18 cellular contexts compared by ENCODE assay signal in the genomic region with DNA sequence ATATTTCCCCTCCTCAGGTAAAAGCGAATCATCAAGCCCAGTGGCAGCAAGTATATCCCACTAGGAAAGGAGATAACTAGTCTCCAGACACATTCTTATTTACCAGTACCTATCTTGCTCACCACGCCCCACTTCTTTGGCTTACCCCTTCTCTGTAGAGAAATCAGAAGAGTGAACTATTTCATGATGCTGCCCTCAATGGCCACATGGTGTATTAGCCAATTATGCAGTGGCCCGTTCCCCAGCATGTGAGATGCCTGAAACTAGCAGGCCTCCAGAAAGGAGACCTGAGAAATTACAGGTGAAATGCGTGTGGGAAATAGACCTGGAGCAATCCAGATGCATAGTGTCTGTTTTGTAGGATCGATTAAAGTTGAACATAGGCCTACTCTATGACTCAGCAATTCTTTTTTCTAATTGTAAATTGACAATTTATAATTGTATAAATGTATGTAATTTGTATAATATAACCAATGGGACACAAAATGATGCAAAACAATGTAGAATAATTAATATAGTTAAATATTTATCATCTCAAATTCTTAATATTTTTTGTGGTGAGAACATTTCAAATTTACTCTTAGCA.
DNase-seq lines count a peak whose midpoint lies in the region; ATAC-seq, FAIRE-seq and TF ChIP-seq lines count a peak whose summit lies in the region.
"Had no signal": no experiment of that assay in that cellular context is flagged by ENCODE, and none has a peak within 500 bp of the region (broad histone marks: within the 10 kb centered on the region; RNA-seq: fewer than 3 reads in every experiment).

No MANE protein-coding gene starts in this region.

- no peak overlapping the region for H2BK120ac ChIP-seq in IMR-90 (ENCODE audit: low read depth, low read length)

- no peaks in the 10 kb centered on the region for H3K27me3 Mint-ChIP-seq in stimulated activated naive B cell treated with anti-CD40 and anti-IgM and Interleukin-4, amounts not matched to agents 10 μg/mL and 1 μg/mL and 100 μg/mL, for 72 hours
- H3K27me3 Mint-ChIP-seq: CD4-positive, alpha-beta T cell had no signal

- H3K14ac ChIP-seq in IMR-90 (replicated peaks; ENCODE audit: low read depth, low read length) = no peak overlapping the region

- no peaks in the 10 kb centered on the region for H3K9me3 ChIP-seq in A549
- no peaks in the 10 kb centered on the region for H3K9me3 ChIP-seq in IMR-90 (ENCODE audit: control insufficient read depth, insufficient read depth, low read length)

- H3K18ac ChIP-seq in IMR-90 (ENCODE audit: low read depth, low read length) = no peak overlapping the region

- no peak overlapping the region for H3K4me3 Mint-ChIP-seq in stimulated activated naive B cell treated with anti-CD40 and anti-IgM and Interleukin-4, amounts not matched to agents 10 μg/mL and 1 μg/mL and 100 μg/mL, for 72 hours
- H3K4me3 Mint-ChIP-seq: B cell; CD4-positive, alpha-beta T cell had no signal

- TF ChIP-seq CTCF in A549 (IDR thresholded peaks at IDR 0.05) (no peak), IMR-90 (conservative IDR thresholded peaks at IDR 0.05; ENCODE audit: low read depth, low read length) (no peak)

- H3K4me3 ChIP-seq in A549 (no peak overlapping the region), IMR-90 (ENCODE audit: insufficient read depth, low read depth, low read length) (no peak overlapping the region)

- H3K27ac Mint-ChIP-seq in stimulated activated naive B cell treated with anti-CD40 and anti-IgM and Interleukin-4, amounts not matched to agents 10 μg/mL and 1 μg/mL and 100 μg/mL, for 72 hours = peak overlapping the region; percentile 10
- H3K27ac Mint-ChIP-seq: B cell; CD4-positive, alpha-beta T cell had no signal

- H3K9me3 Mint-ChIP-seq in stimulated activated naive B cell treated with anti-CD40 and anti-IgM and Interleukin-4, amounts not matched to agents 10 μg/mL and 1 μg/mL and 100 μg/mL, for 72 hours = no peaks in the 10 kb centered on the region
- H3K9me3 Mint-ChIP-seq: CD4-positive, alpha-beta T cell had no signal

- dilution Hi-C loops in IMR-90 (cut with HindIII; ENCODE audit: low sequenced_read_pairs, unreplicated experiment) = no loop called here

- CTCF ChIA-PET in A549 (lab: Yijun Ruan, JAX) = no interaction called here
- CTCF ChIA-PET in IMR-90 (lab: Yijun Ruan, JAX) = no interaction called here

- H2BK5ac ChIP-seq in IMR-90 (ENCODE audit: low read depth, low read length, poor library complexity, severe bottlenecking) = no peak overlapping the region

- H3K23ac ChIP-seq in IMR-90 (ENCODE audit: low read depth, low read length) = no peak overlapping the region

- no peak overlapping the region for H2AFZ ChIP-seq in IMR-90 (replicated peaks; ENCODE audit: low read length, poor library complexity)

- in situ Hi-C loops in IMR-90 (cut with MboI; ENCODE audit: low sequenced_read_pairs) = loop anchor here (10.0 kb wide), 1 partner anchor 308 kb away; no protein-coding TSS in a partner anchor

- no peaks in the 10 kb centered on the region for H3K79me1 ChIP-seq in IMR-90 (ENCODE audit: low read depth in 1 of 2, low read length in 2 of 2)

- H3K9ac ChIP-seq in IMR-90 (ENCODE audit: low read depth, low read length) = no peak overlapping the region

- no peak overlapping the region for H3K4ac ChIP-seq in IMR-90 (ENCODE audit: low read depth, low read length)

- no peaks in the 10 kb centered on the region for H3K36me3 ChIP-seq in IMR-90 (ENCODE audit: control insufficient read depth, insufficient read depth, low read length)

- H3K27ac ChIP-seq in A549 (0 out of 6 replicates have a peak overlapping the region, but pooled peaks of 1 of the 2 experiments have one; percentile 50), IMR-90 (ENCODE audit: insufficient read depth, low read length) (no peak overlapping the region)
- H3K27ac ChIP-seq: HL-60 had no signal

- H2BK20ac ChIP-seq in IMR-90 (ENCODE audit: low read depth, low read length) = no peak overlapping the region

- H3K56ac ChIP-seq in IMR-90 (ENCODE audit: extremely low read depth, insufficient read depth, low read length) = no peak overlapping the region

- H3K4me2 ChIP-seq in A549 (no peak overlapping the region), IMR-90 (ENCODE audit: low read depth, low read length) (no peak overlapping the region)

- ATAC-seq in A549 (no peak), IMR-90 (ENCODE audit: low read depth) (no peak), GM19351 (IDR thresholded peaks at IDR 0.05; ENCODE audit: unreplicated experiment) (no peak)
- ATAC-seq in stimulated activated naive B cell treated with anti-CD40 and anti-IgM and Interleukin-4, amounts not matched to agents 10 μg/mL and 1 μg/mL and 100 μg/mL, for 72 hours (replicated peaks) = no peak
- ATAC-seq: HCT116 had no signal

- no peaks in the 10 kb centered on the region for H4K20me1 ChIP-seq in IMR-90 (ENCODE audit: insufficient read depth, low read length)

- FAIRE-seq in A549 (lab: Jason Lieb, UNC) (no peak), endometrium (lab: Jason Lieb, UNC) (peak; percentile 64)
- FAIRE-seq: G401.6, GM12891 had no signal

- TF ChIP-seq RAD21 in A549 (conservative IDR thresholded peaks at IDR 0.05 in 1 of 2, IDR thresholded peaks at IDR 0.05 in 1 of 2) (no peak), IMR-90 (IDR thresholded peaks at IDR 0.05; ENCODE audit: low read length) (no peak)

- no peaks in the 10 kb centered on the region for H3K4me1 Mint-ChIP-seq in stimulated activated naive B cell treated with anti-CD40 and anti-IgM and Interleukin-4, amounts not matched to agents 10 μg/mL and 1 μg/mL and 100 μg/mL, for 72 hours
- H3K4me1 Mint-ChIP-seq: B cell had no signal

- no TSS peak for BruUV-seq in IMR-90 (replicated peaks; lab: Mats Ljungman, UMichigan)

- no peak overlapping the region for H2BK15ac ChIP-seq in IMR-90 (ENCODE audit: low read depth, low read length)

- no peaks in the 10 kb centered on the region for H3K9me1 ChIP-seq in IMR-90 (ENCODE audit: insufficient read depth, low read length)

- no peak overlapping the region for H2AK5ac ChIP-seq in IMR-90 (ENCODE audit: low read depth, low read length)

- H3K4me1 ChIP-seq in A549 = peaks cover 22% of the 10 kb centered on the region
- peaks cover 2% of the 10 kb centered on the region; the same call in 1 of the 2 replicates for H3K4me1 ChIP-seq in IMR-90 (ENCODE audit: control insufficient read depth, insufficient read depth, low read length)

- H3K27me3 ChIP-seq in IMR-90 (ENCODE audit: control insufficient read depth, insufficient read depth, low read length) = peaks cover 16% of the 10 kb centered on the region

- H4K5ac ChIP-seq in IMR-90 (ENCODE audit: low read depth, low read length) = no peak overlapping the region

- 85% methylated on average over 5 of the region's 5 CpGs for WGBS in A549 (ENCODE audit: missing lambda C conversion rate)
- WGBS in IMR-90 (ENCODE audit: extremely low coverage in 2 of 2, insufficient read length in 1 of 2), 2 experiments = 100% methylated on average over 1 of the region's 5 CpGs; no CpG with 5 or more reads in 1 of the 2 experiments

- no peak overlapping the region for H2AK9ac ChIP-seq in IMR-90 (replicated peaks; ENCODE audit: low read depth, low read length, poor library complexity)

- no peaks in the 10 kb centered on the region for H3K36me3 Mint-ChIP-seq in stimulated activated naive B cell treated with anti-CD40 and anti-IgM and Interleukin-4, amounts not matched to agents 10 μg/mL and 1 μg/mL and 100 μg/mL, for 72 hours

- POLR2A ChIA-PET in A549 (lab: Yijun Ruan, JAX) = no interaction called here
- POLR2A ChIA-PET in IMR-90 (lab: Charles Lee; ENCODE audit: unreplicated experiment) = no interaction called here

- no peak overlapping the region for H4K91ac ChIP-seq in IMR-90 (ENCODE audit: insufficient read depth, low read depth, low read length)

- TF ChIP-seq POLR2A in A549 (IDR thresholded peaks at IDR 0.05; ENCODE audit: low read length) (no peak), IMR-90 (IDR thresholded peaks at IDR 0.05; ENCODE audit: low read depth, low read length) (no peak)

- intact Hi-C loops in IMR-90 (cut with micrococcal nuclease) (no loop called here), posterior vena cava (cut with DNase I) (no loop called here)

- TF ChIP-seq EP300 in A549 (IDR thresholded peaks at IDR 0.05) = no peak

- no peak for DNase-seq in A549 (ENCODE audit: low read depth in 1 of 2, low spot score in 1 of 2)
- DNase-seq in IMR-90 = no peak
- no peak for DNase-seq in stimulated activated naive B cell treated with anti-CD40 and anti-IgM and Interleukin-4, amounts not matched to agents 10 μg/mL and 1 μg/mL and 100 μg/mL, for 72 hours
- DNase-seq in SW480 (ENCODE audit: low spot score) = no peak
- no peak for DNase-seq in posterior vena cava (ENCODE audit: low spot score)
- DNase-seq: 8988T; C1 segment of cervical spinal cord; CD4-positive, alpha-beta T cell; DMS79 treated with DMSO at 0.1 percent for 48 hours; EL; KG1 had no signal

- no peak overlapping the region for H4K8ac ChIP-seq in IMR-90 (ENCODE audit: low read depth in 2 of 2, low read length in 2 of 2)

TF ChIP-seq in A549, 52 proteins besides CTCF, POLR2A, EP300 and RAD21:
- TF ChIP-seq NFE2L2 (conservative IDR thresholded peaks at IDR 0.05; ENCODE audit: low read length) = 0 out of 2 replicates have a peak, but pooled peaks have one; percentile 36
- no peak for TF ChIP-seq HEYL (CRISPR knock-in tag; IDR thresholded peaks at IDR 0.05)
- peak; percentile 40 for TF ChIP-seq MAFK (IDR thresholded peaks at IDR 0.05; ENCODE audit: partially characterized antibody)

TF ChIP-seq in IMR-90, 13 proteins besides CTCF, POLR2A, EP300 and RAD21:
- TF ChIP-seq BHLHE40 (IDR thresholded peaks at IDR 0.05; ENCODE audit: low read depth, low read length) (no peak), ELK1 (IDR thresholded peaks at IDR 0.05; ENCODE audit: borderline replicate concordance, low read depth, low read length) (no peak), CEBPB (IDR thresholded peaks at IDR 0.05; ENCODE audit: low read depth, low read length) (no peak), CHD1 (IDR thresholded peaks at IDR 0.05; ENCODE audit: low read depth, low read length) (no peak), NFE2L2 (IDR thresholded peaks at IDR 0.05; ENCODE audit: low read depth, low read length) (peak; percentile 80), MAFK (IDR thresholded peaks at IDR 0.05; ENCODE audit: low read depth, low read length) (no peak)
TF ChIP-seq in IMR-90: peak in this region for 1.
